ENCODE assay signal across 29 cellular contexts in the genomic region with DNA sequence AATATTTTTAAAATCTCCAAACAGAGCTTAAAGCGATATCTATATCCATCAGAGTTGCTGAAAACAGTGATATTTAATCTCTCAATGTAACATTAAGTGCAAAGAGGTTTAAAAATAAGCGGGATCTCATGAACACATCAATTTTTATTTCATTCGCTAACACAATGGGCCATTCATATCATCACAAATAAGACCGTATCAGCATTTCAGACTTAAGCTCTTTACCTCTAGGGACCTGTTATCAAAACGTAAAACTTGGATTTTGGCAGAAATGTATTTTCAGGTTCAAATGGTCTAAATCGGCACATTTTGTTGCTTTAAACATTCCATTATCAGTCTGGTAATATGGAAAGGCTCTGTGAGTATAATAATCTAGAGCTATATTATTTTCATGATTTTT.
"Had no signal": no experiment of that assay in that cellular context is flagged by ENCODE, and none has a peak within 500 bp of the region (broad histone marks: within the 10 kb centered on the region; RNA-seq: fewer than 3 reads in every experiment).

No MANE protein-coding gene starts in this region.

- H3K4me1 ChIP-seq: esophagus muscularis mucosa, gastrocnemius medialis, heart left ventricle had no signal

- H3K4me3 ChIP-seq: coronary artery, esophagus muscularis mucosa, gastrocnemius medialis, heart left ventricle had no signal

- H3K36me3 ChIP-seq: brain microvascular endothelial cell, esophagus muscularis mucosa, gastrocnemius medialis, heart left ventricle had no signal

- H3K9me3 ChIP-seq: esophagus muscularis mucosa, gastrocnemius medialis, heart left ventricle had no signal

- ATAC-seq: activated T-cell treated with anti-CD3 and anti-CD28 coated beads, Interleukin-2, amount 50 U/mL, for 72 hours; gastrocnemius medialis; heart left ventricle had no signal

- DNase-seq: activated CD4-positive, alpha-beta memory T cell treated with anti-CD3 and anti-CD28 coated beads, Interleukin-2, amount 10 ng/mL, durations not matched to agents 7 days and 5 days; activated CD4-positive, alpha-beta T cell treated with anti-CD3 and anti-CD28 coated beads for 1 hour; activated CD4-positive, alpha-beta T cell treated with anti-CD3 and anti-CD28 coated beads for 4 hours; activated CD4-positive, alpha-beta T cell treated with anti-CD3 and anti-CD28 coated beads, Interleukin-2, amount 10 ng/mL, durations not matched to agents 7 days and 5 days; activated CD4-positive, alpha-beta T cell treated with anti-CD3 and anti-CD28 coated beads, Interleukin-2, amount 50 U/mL, for 4 hours; activated CD8-positive, alpha-beta memory T cell treated with anti-CD3 and anti-CD28 coated beads, Interleukin-2, amount 50 U/mL, for 48 hours; activated gamma-delta T cell treated with Interleukin-2 at 50 U/mL for 16 hours; activated naive CD4-positive, alpha-beta T cell treated with anti-CD3 and anti-CD28 coated beads, Interleukin-2, amount 50 U/mL, for 16 hours; activated naive CD4-positive, alpha-beta T cell treated with Interleukin-2 at 50 U/mL for 16 hours; activated T-cell treated with anti-CD3 and anti-CD28 coated beads for 4 hours; activated T-cell treated with anti-CD3 and anti-CD28 coated beads, Interleukin-2, amount 50 U/mL, for 24 hours; activated T-cell treated with anti-CD3 and anti-CD28 coated beads, Interleukin-2, amount 50 U/mL, for 72 hours; amniotic stem cell; anterior cingulate cortex; brain microvascular endothelial cell; dorsolateral prefrontal cortex; effector memory CD4-positive, alpha-beta T cell; endodermal cell; gastrocnemius medialis; glutamatergic neuron; heart left ventricle; T-helper 9 cell had no signal

- H3K27me3 ChIP-seq: brain microvascular endothelial cell, dorsolateral prefrontal cortex, esophagus muscularis mucosa, foreskin keratinocyte, gastrocnemius medialis, heart left ventricle had no signal

- FAIRE-seq: astrocyte, bronchial epithelial cell, TTC549 had no signal

- H3K27ac ChIP-seq: brain microvascular endothelial cell, coronary artery, esophagus muscularis mucosa, foreskin keratinocyte, gastrocnemius medialis, heart left ventricle, VCaP had no signal
